In the genomic region with DNA sequence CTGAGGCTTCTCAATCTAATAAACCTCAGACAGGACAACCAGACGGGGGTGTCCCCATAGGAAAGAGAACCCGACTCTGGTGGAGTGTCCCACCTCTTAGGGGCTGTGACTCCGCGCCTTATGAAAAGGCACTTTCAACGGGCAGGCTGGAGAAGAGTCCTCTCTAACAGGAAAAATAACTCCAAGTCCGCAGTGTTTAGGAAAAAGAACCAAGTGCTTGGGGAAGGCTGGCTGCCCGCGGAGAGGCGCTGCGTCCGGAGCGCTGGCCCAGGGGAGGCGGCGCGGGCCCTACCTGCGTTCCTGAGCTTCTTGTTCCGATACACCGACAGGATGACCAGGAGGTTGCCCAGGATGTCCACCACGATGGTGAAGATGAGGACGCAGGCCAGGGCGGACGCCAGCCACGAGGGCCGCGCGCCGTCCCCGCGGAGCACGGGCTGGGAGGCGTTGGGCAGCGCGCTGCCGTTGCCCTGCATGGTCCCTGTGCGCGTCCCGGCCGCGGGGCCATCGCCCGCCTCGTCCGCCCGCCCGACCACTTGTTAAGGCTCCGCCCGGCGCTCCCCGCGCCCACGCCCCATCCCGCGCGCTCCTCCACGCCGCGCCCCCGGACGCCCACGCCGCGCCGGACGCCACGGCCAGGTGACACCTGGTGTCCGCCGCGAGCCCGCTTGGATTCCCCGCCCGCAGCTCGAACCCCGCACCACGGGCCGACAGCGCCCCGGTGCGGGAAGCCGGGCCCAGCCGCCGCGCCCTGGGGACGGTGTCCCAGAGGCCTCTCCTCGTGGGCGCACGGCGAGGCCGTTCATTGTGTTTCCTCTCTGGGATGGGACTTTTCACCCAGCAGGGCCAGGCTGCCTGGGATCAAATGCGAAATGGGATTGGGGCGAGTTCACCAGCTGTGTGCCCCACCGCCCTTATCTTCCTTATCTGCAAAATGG, we compare ENCODE assay signal across 10 cellular contexts. TPM values are rescaled to one million over a fixed set of nuclear protein-coding genes. Genes with fewer than 3 reads are reported as not detected.
A peak's percentile ranks its signal among the peaks of the same experiment; 100 is the strongest.
DNase-seq lines count a peak whose midpoint lies in the region; ATAC-seq and TF ChIP-seq lines count a peak whose summit lies in the region.
"Had no signal": no experiment of that assay in that cellular context is flagged by ENCODE, and none has a peak within 500 bp of the region (broad histone marks: within the 10 kb centered on the region; RNA-seq: fewer than 3 reads in every experiment).

A gene (minus strand): TSS at position 678 of the 938 bp plus-strand sequence. CDS start 202 bp downstream, at position 476.

- H3K4me3 Mint-ChIP-seq in activated T-helper 1 cell treated with anti-CD3 and anti-CD28 coated beads, Interleukin-12 subunit alpha, Interleukin-12 subunit beta, Interleukin-2, Interleukin-4 antibody, amounts not matched to agents 30 ng/mL and 10 ng/mL and 1 ng/mL, durations not matched to agents 14 hours and 24 hours and 36 hours, result no peak within 1 kb of the TSS

- intact Hi-C loops in A673 (cut with micrococcal nuclease; ENCODE audit: unreplicated experiment) (loop anchor here (1.0 to 5.0 kb wide), 2 partner anchors 83 to 258 kb away; no protein-coding TSS in a partner anchor), colonic mucosa (cut with DNase I) (no loop called here)
- intact Hi-C loops in activated T-helper 1 cell treated with anti-CD3 and anti-CD28 coated beads, Interleukin-12 subunit alpha, Interleukin-12 subunit beta, Interleukin-2, Interleukin-4 antibody, amounts not matched to agents 30 ng/mL and 10 ng/mL and 1 ng/mL, durations not matched to agents 14 hours and 24 hours and 36 hours (cut with micrococcal nuclease), result no loop called here

- H3K27me3 Mint-ChIP-seq in activated T-helper 1 cell treated with anti-CD3 and anti-CD28 coated beads, Interleukin-12 subunit alpha, Interleukin-12 subunit beta, Interleukin-2, Interleukin-4 antibody, amounts not matched to agents 30 ng/mL and 10 ng/mL and 1 ng/mL, durations not matched to agents 14 hours and 24 hours and 36 hours (ENCODE audit: insufficient read depth), result peaks cover 14% of the 10 kb centered on the region

- 1 to 2% methylated on average over 59 to 71 of the region's 91 CpGs for WGBS in mesodermal cell (ENCODE audit: insufficient coverage in 2 of 2), 2 experiments

- peak within 1 kb of the TSS; percentile 61 for H3K4me3 ChIP-seq in A673 (ENCODE audit: low read depth, low read length, poor library complexity, severe bottlenecking)
- H3K4me3 ChIP-seq in HUES6 (ENCODE audit: low read depth, low read length), result peak within 1 kb of the TSS; percentile 88
- peak within 1 kb of the TSS; percentile 44 for H3K4me3 ChIP-seq in colonic mucosa
- peak within 1 kb of the TSS; percentile 38 for H3K4me3 ChIP-seq in mesodermal cell (ENCODE audit: extremely low read depth, insufficient read depth, low read length, poor library complexity, severe bottlenecking)

- no peak for ATAC-seq in HG02571 (IDR thresholded peaks at IDR 0.05; ENCODE audit: unreplicated experiment)

- no peaks in the 10 kb centered on the region for H3K36me3 Mint-ChIP-seq in activated T-helper 1 cell treated with anti-CD3 and anti-CD28 coated beads, Interleukin-12 subunit alpha, Interleukin-12 subunit beta, Interleukin-2, Interleukin-4 antibody, amounts not matched to agents 30 ng/mL and 10 ng/mL and 1 ng/mL, durations not matched to agents 14 hours and 24 hours and 36 hours (ENCODE audit: low read depth)

- no peaks in the 10 kb centered on the region for H3K9me3 Mint-ChIP-seq in activated T-helper 1 cell treated with anti-CD3 and anti-CD28 coated beads, Interleukin-12 subunit alpha, Interleukin-12 subunit beta, Interleukin-2, Interleukin-4 antibody, amounts not matched to agents 30 ng/mL and 10 ng/mL and 1 ng/mL, durations not matched to agents 14 hours and 24 hours and 36 hours

- peak within 1 kb of the TSS; percentile 61 for H3K9ac ChIP-seq in HUES6 (ENCODE audit: low read length)
- H3K9ac ChIP-seq in colonic mucosa (ENCODE audit: low read depth in 2 of 2, low read length in 2 of 2), result peak within 1 kb of the TSS; percentile 53 to 72

- no peaks in the 10 kb centered on the region for H3K36me3 ChIP-seq in A673 (ENCODE audit: insufficient read depth, low read length, poor library complexity, severe bottlenecking)
- no peaks in the 10 kb centered on the region for H3K36me3 ChIP-seq in HUES6 (ENCODE audit: control insufficient read depth, insufficient read depth, low read length)
- no peaks in the 10 kb centered on the region for H3K36me3 ChIP-seq in colonic mucosa
- H3K36me3 ChIP-seq in mesodermal cell (ENCODE audit: control insufficient read depth, insufficient read depth, low read length), result no peaks in the 10 kb centered on the region

- H3K27me3 ChIP-seq in A673 (replicated peaks; ENCODE audit: insufficient read depth, low read depth, low read length, poor library complexity), result peaks cover 5% of the 10 kb centered on the region
- peaks cover 20% of the 10 kb centered on the region for H3K27me3 ChIP-seq in HUES6 (ENCODE audit: control insufficient read depth, insufficient read depth, low read length)
- no peaks in the 10 kb centered on the region for H3K27me3 ChIP-seq in colonic mucosa

- DNase-seq in A673 (ENCODE audit: low spot score) (peak; percentile 68), colonic mucosa (peak; percentile 52), NCI-H2196 treated with DMSO at 0.1 percent for 48 hours (lab: John Stamatoyannopoulos, UW; ENCODE audit: unreplicated experiment) (no peak), foreskin melanocyte (no peak)
- no peak for DNase-seq in activated T-helper 1 cell treated with anti-CD3 and anti-CD28 coated beads, Interleukin-12 subunit alpha, Interleukin-12 subunit beta, Interleukin-2, Interleukin-4 antibody, amounts not matched to agents 30 ng/mL and 10 ng/mL and 1 ng/mL, durations not matched to agents 14 hours and 24 hours and 36 hours (ENCODE audit: low spot score)
- DNase-seq: effector CD4-positive, alpha-beta T cell; stimulated activated CD4-positive, alpha-beta T cell treated with anti-CD3 and anti-CD28 coated beads, Interleukin-12 subunit alpha, Interleukin-12 subunit beta, amount 100 ng/mL, for 4 hours had no signal

- TF ChIP-seq CTCF in A673 (conservative IDR thresholded peaks at IDR 0.05; ENCODE audit: low read depth, low read length) (peak; percentile 64), colonic mucosa (IDR thresholded peaks at IDR 0.05) (no peak)

- CTCF ChIA-PET in A673 (lab: Charles Lee), result no interaction called here

- H3K4me1 Mint-ChIP-seq in activated T-helper 1 cell treated with anti-CD3 and anti-CD28 coated beads, Interleukin-12 subunit alpha, Interleukin-12 subunit beta, Interleukin-2, Interleukin-4 antibody, amounts not matched to agents 30 ng/mL and 10 ng/mL and 1 ng/mL, durations not matched to agents 14 hours and 24 hours and 36 hours (ENCODE audit: low read depth), result no peaks in the 10 kb centered on the region

- no peaks in the 10 kb centered on the region for H3K9me3 ChIP-seq in A673 (ENCODE audit: low read depth, low read length, poor library complexity, severe bottlenecking)
- 0 out of 2 replicates have a peak, but pooled peaks cover 3% of the 10 kb centered on the region for H3K9me3 ChIP-seq in HUES6 (ENCODE audit: control insufficient read depth, insufficient read depth, low read depth, low read length)
- H3K9me3 ChIP-seq in colonic mucosa, result no peaks in the 10 kb centered on the region
- H3K9me3 ChIP-seq in mesodermal cell (ENCODE audit: control insufficient read depth, low read length), result peaks cover 5% of the 10 kb centered on the region

- POLR2A ChIA-PET in A673 (lab: Charles Lee; ENCODE audit: low non-redundant PET), result no interaction called here

- BruUV-seq in A673 (replicated peaks; lab: Mats Ljungman, UMichigan), result no TSS peak

- no peak within 1 kb of the TSS for H3K27ac ChIP-seq in A673 (ENCODE audit: low read depth, low read length, poor library complexity, severe bottlenecking)
- no peak within 1 kb of the TSS for H3K27ac ChIP-seq in HUES6 (ENCODE audit: low read depth, low read length)
- peak within 1 kb of the TSS; percentile 86 for H3K27ac ChIP-seq in colonic mucosa
- no peak within 1 kb of the TSS for H3K27ac ChIP-seq in mesodermal cell (ENCODE audit: low read depth, low read length, severe bottlenecking)

- H3K4me1 ChIP-seq in A673 (ENCODE audit: insufficient read depth, low read length, poor library complexity, severe bottlenecking) (peaks cover 6% of the 10 kb centered on the region), HUES6 (ENCODE audit: control insufficient read depth, insufficient read depth, low read length) (peaks cover 4% of the 10 kb centered on the region; the same call in 1 of the 2 replicates), colonic mucosa (no peaks in the 10 kb centered on the region), mesodermal cell (ENCODE audit: control insufficient read depth, insufficient read depth, low read length, poor library complexity, severe bottlenecking) (peaks cover 5% of the 10 kb centered on the region)

- H3K27ac Mint-ChIP-seq in activated T-helper 1 cell treated with anti-CD3 and anti-CD28 coated beads, Interleukin-12 subunit alpha, Interleukin-12 subunit beta, Interleukin-2, Interleukin-4 antibody, amounts not matched to agents 30 ng/mL and 10 ng/mL and 1 ng/mL, durations not matched to agents 14 hours and 24 hours and 36 hours, result no peak within 1 kb of the TSS

RNA-seq across cellular contexts. Expression of the gene that starts here (rescaled TPM):
- total RNA-seq in A673 (2021) (1.2 and 3.0 TPM in 2 replicates), colonic mucosa (1 to 10 TPM; 1.3 to 3.9 TPM)
- not detected for polyA plus RNA-seq in mesodermal cell (2013, experiment 1 of 2)
- not detected for polyA plus RNA-seq in mesodermal cell (2013, experiment 2 of 2)
- not detected in 2 replicates for total RNA-seq in activated T-helper 1 cell treated with anti-CD3 and anti-CD28 coated beads, Interleukin-12 subunit alpha, Interleukin-12 subunit beta, Interleukin-2, Interleukin-4 antibody, amounts not matched to agents 30 ng/mL and 10 ng/mL and 1 ng/mL, durations not matched to agents 14 hours and 24 hours and 36 hours

Comparison
In these comparisons a context has a peak if more than half of its experiments do, and no peak if none do; other contexts are left out.
1. DNase-seq: peak in A673 (single experiment) and colonic mucosa (single experiment); none in NCI-H2196 treated with DMSO at 0.1 percent for 48 hours (single experiment), activated T-helper 1 cell treated with anti-CD3 and anti-CD28 coated beads, Interleukin-12 subunit alpha, Interleukin-12 subunit beta, Interleukin-2, Interleukin-4 antibody, amounts not matched to agents 30 ng/mL and 10 ng/mL and 1 ng/mL, durations not matched to agents 14 hours and 24 hours and 36 hours (single experiment) and foreskin melanocyte (single experiment).
2. H3K4me3 ChIP-seq: peak in every context shown above with its lines; median percentile 88 in HUES6; 61 in A673; 44 in colonic mucosa; 38 in mesodermal cell.